23 cellular contexts compared by ENCODE assay signal in the genomic region with DNA sequence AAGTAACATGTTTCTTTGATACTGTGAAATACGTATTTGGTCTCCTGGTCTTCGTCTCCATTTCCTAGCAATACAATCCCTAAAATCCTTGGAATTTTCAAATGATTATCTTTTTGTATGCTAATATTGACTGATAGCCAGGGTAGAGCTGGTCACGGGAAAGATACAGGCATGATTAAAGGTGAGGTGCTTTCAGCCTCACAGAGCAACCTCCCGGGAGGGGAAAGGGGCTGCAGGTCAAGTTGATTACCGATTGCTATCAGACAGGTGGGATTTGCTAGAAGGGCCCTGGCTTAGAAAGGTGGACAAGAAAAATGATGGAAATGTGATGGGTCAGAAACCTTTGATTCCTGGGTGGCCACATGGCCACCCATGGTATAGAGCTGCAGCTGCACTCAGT.
"Had no signal": no experiment of that assay in that cellular context is flagged by ENCODE, and none has a peak within 500 bp of the region (broad histone marks: within the 10 kb centered on the region; RNA-seq: fewer than 3 reads in every experiment).

No MANE protein-coding gene starts in this region.

- DNase-seq: activated CD4-positive, alpha-beta T cell treated with anti-CD3 and anti-CD28 coated beads, Interleukin-2, amount 50 U/mL, for 1 hour; activated CD4-positive, CD25-positive, alpha-beta regulatory T cell treated with anti-CD3 and anti-CD28 coated beads, Interleukin-2, amount 50 U/mL, for 72 hours; activated gamma-delta T cell treated with Interleukin-2 at 50 U/mL for 16 hours; activated naive CD8-positive, alpha-beta T cell treated with anti-CD3 and anti-CD28 coated beads, Interleukin-2, amount 10 ng/mL, durations not matched to agents 7 days and 5 days; anterior cingulate cortex; caudate nucleus; colonic mucosa; erythroblast; gastrocnemius medialis; heart left ventricle; kidney glomerular epithelial cell; left ventricle myocardium inferior; mucosa of descending colon; nucleus accumbens; stimulated activated CD4-positive, alpha-beta T cell treated with anti-CD3 and anti-CD28 coated beads, Interleukin-4, amount 100 ng/mL, for 24 hours; stimulated activated naive CD4-positive, alpha-beta T cell treated with Interleukin-2 at 50 U/mL for 16 hours; thyroid gland had no signal

- H3K4me3 ChIP-seq: colonic mucosa, gastrocnemius medialis, heart left ventricle, left ventricle myocardium inferior, mucosa of descending colon, smooth muscle cell, thyroid gland had no signal

- H3K27ac Mint-ChIP-seq: activated naive CD8-positive, alpha-beta T cell treated with anti-CD3 and anti-CD28 coated beads, Interleukin-2, amount 10 ng/mL, durations not matched to agents 7 days and 5 days; activated T-helper 1 cell treated with anti-CD3 and anti-CD28 coated beads, Interleukin-12 subunit alpha, Interleukin-12 subunit beta, Interleukin-2, Interleukin-4 antibody, amounts not matched to agents 30 ng/mL and 10 ng/mL and 1 ng/mL, durations not matched to agents 14 hours and 24 hours and 36 hours; brain; nephron; T-helper 2 cell treated with Interferon-gamma antibody and Interleukin-4, amounts not matched to agents 5 μg/mL and 100 μg/mL, for 36 hours had no signal

- H3K27ac ChIP-seq: colonic mucosa, gastrocnemius medialis, heart left ventricle, left ventricle myocardium inferior, thyroid gland had no signal

- H3K4me3 Mint-ChIP-seq: activated naive CD8-positive, alpha-beta T cell treated with anti-CD3 and anti-CD28 coated beads, Interleukin-2, amount 10 ng/mL, durations not matched to agents 7 days and 5 days; activated T-helper 1 cell treated with anti-CD3 and anti-CD28 coated beads, Interleukin-12 subunit alpha, Interleukin-12 subunit beta, Interleukin-2, Interleukin-4 antibody, amounts not matched to agents 30 ng/mL and 10 ng/mL and 1 ng/mL, durations not matched to agents 14 hours and 24 hours and 36 hours; brain; nephron; T-helper 2 cell treated with Interferon-gamma antibody and Interleukin-4, amounts not matched to agents 5 μg/mL and 100 μg/mL, for 36 hours had no signal

- H3K27me3 Mint-ChIP-seq: activated naive CD8-positive, alpha-beta T cell treated with anti-CD3 and anti-CD28 coated beads, Interleukin-2, amount 10 ng/mL, durations not matched to agents 7 days and 5 days; brain had no signal

- H3K4me2 ChIP-seq: smooth muscle cell had no signal

- H3K9me3 ChIP-seq: colonic mucosa, gastrocnemius medialis, heart left ventricle, left ventricle myocardium inferior, mucosa of descending colon, thyroid gland had no signal

- H3K4me1 ChIP-seq: colonic mucosa had no signal

- H3K9me3 Mint-ChIP-seq: activated naive CD8-positive, alpha-beta T cell treated with anti-CD3 and anti-CD28 coated beads, Interleukin-2, amount 10 ng/mL, durations not matched to agents 7 days and 5 days; activated T-helper 1 cell treated with anti-CD3 and anti-CD28 coated beads, Interleukin-12 subunit alpha, Interleukin-12 subunit beta, Interleukin-2, Interleukin-4 antibody, amounts not matched to agents 30 ng/mL and 10 ng/mL and 1 ng/mL, durations not matched to agents 14 hours and 24 hours and 36 hours; brain; nephron; T-helper 2 cell treated with Interferon-gamma antibody and Interleukin-4, amounts not matched to agents 5 μg/mL and 100 μg/mL, for 36 hours had no signal

- H3K27me3 ChIP-seq: colonic mucosa, gastrocnemius medialis, heart left ventricle, thyroid gland had no signal

- ATAC-seq: gastrocnemius medialis, heart left ventricle, mucosa of descending colon, sciatic nerve had no signal
